Comparison of ENCODE assay signal across 8 cellular contexts in the genomic region with DNA sequence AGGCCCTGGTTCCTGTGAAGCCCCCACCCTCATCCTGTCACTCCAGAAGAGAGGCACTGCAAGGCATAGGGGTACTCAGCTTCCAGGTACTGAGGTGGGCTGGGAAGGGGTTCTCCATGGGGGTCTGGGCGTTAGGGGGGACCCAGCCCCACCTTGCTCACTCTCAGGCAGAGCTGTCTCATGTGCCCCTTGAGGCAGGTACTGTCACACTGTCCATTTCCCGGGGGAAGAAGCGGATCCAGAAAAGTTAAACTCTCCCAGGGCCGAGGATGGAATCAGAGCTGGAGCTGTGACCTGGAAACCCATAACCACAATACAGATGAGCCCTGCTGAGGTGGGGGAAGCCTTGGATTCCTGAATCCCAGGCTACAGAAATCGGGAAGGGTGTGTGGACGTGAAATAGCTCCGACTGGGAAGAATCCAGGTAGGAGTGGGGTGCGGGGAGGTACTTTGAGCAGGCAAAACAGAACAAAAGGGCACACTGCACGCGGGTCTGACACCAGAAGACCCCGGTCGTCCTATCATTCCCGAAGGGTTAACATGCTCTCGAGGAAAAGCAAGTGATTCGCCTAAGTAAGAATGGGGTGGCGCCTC. TPM values are rescaled to one million over a fixed set of nuclear protein-coding genes. Genes with fewer than 3 reads are reported as not detected.
DNase-seq lines count a peak whose midpoint lies in the region; ATAC-seq and TF ChIP-seq lines count a peak whose summit lies in the region.

No MANE protein-coding gene starts in this region.

- H3K27ac Mint-ChIP-seq in activated T-cell treated with anti-CD3 and anti-CD28 coated beads, Interleukin-2, amount 50 U/mL, for 72 hours = peak overlapping the region; percentile 93

- no peak for TF ChIP-seq POLR2A in tibial nerve (IDR thresholded peaks at IDR 0.05)

- DNase-seq in activated T-cell treated with anti-CD3 and anti-CD28 coated beads, Interleukin-2, amount 50 U/mL, for 72 hours = no peak
- DNase-seq in activated T-cell treated with anti-CD3 and anti-CD28 coated beads for 4 hours (no peak), left kidney (ENCODE audit: low read depth, low spot score) (peak; percentile 37), tibial nerve (ENCODE audit: low spot score in 2 of 2) (no peak), NK-92 (lab: John Stamatoyannopoulos, UW; ENCODE audit: unreplicated experiment) (no peak)
- no peak for DNase-seq in activated CD4-positive, alpha-beta T cell treated with anti-CD3 and anti-CD28 coated beads for 1 hour

- ATAC-seq in activated T-cell treated with anti-CD3 and anti-CD28 coated beads, Interleukin-2, amount 50 U/mL, for 72 hours (replicated peaks in 1 of 2) = no peak
- ATAC-seq in HG03139 (IDR thresholded peaks at IDR 0.05; ENCODE audit: unreplicated experiment) = no peak

- peak overlapping the region; percentile 28 for H3K27ac ChIP-seq in adipose tissue (ENCODE audit: low read depth, low read length)
- peak overlapping the region; percentile 91 to 97 (median 93) for H3K27ac ChIP-seq in tibial nerve

- H3K4me1 ChIP-seq in tibial nerve = peaks cover 2 to 18% (median 6%) of the 10 kb centered on the region in 4 donors

- peak overlapping the region; percentile 85 to 87 for H3K4me3 Mint-ChIP-seq in activated T-cell treated with anti-CD3 and anti-CD28 coated beads, Interleukin-2, amount 50 U/mL, for 72 hours

- H3K27me3 ChIP-seq in tibial nerve = no peaks in the 10 kb centered on the region

- H3K27me3 Mint-ChIP-seq in activated T-cell treated with anti-CD3 and anti-CD28 coated beads, Interleukin-2, amount 50 U/mL, for 72 hours (ENCODE audit: low read depth) = no peaks in the 10 kb centered on the region

- no peaks in the 10 kb centered on the region for H3K9me3 ChIP-seq in tibial nerve

- WGBS in adipose tissue, 3 donors = 23 to 37% (median 32%) methylated on average over 16 of the region's 16 CpGs
- 26 to 31% methylated on average over 16 of the region's 16 CpGs for WGBS in tibial nerve, 2 donors

- no peaks in the 10 kb centered on the region for H3K9me3 Mint-ChIP-seq in activated T-cell treated with anti-CD3 and anti-CD28 coated beads, Interleukin-2, amount 50 U/mL, for 72 hours

- H3K4me3 ChIP-seq in tibial nerve = peak overlapping the region; percentile 72 to 92 (median 83)

- no peak for TF ChIP-seq CTCF in tibial nerve (IDR thresholded peaks at IDR 0.05)

- TF ChIP-seq EP300 in tibial nerve (IDR thresholded peaks at IDR 0.05) = no peak

- H3K36me3 Mint-ChIP-seq in activated T-cell treated with anti-CD3 and anti-CD28 coated beads, Interleukin-2, amount 50 U/mL, for 72 hours (ENCODE audit: insufficient read depth in 2 of 2) = peaks cover 2 to 15% of the 10 kb centered on the region in 2 donors

- peaks cover 5 to 72% (median 8%) of the 10 kb centered on the region in 3 donors for H3K36me3 ChIP-seq in tibial nerve

- peaks cover 26% of the 10 kb centered on the region for H3K4me1 Mint-ChIP-seq in activated T-cell treated with anti-CD3 and anti-CD28 coated beads, Interleukin-2, amount 50 U/mL, for 72 hours (ENCODE audit: low read depth)

RNA-seq across cellular contexts. Expression of gene USE1, which starts 0.5 kb away (rescaled TPM):
- 10 to 100 TPM; 27.2 to 32.8 TPM for total RNA-seq in activated T-cell treated with anti-CD3 and anti-CD28 coated beads, Interleukin-2, amount 50 U/mL, for 72 hours
- 10 to 100 TPM; 41.1 to 61.7 (median 45.7) TPM for polyA plus RNA-seq in adipose tissue
- 10 to 100 TPM; 17.4 to 50.0 (median 28.0) TPM for total RNA-seq in tibial nerve

RNA-seq across cellular contexts. Expression of gene OCEL1, which starts 11.4 kb away (rescaled TPM):
- total RNA-seq in activated T-cell treated with anti-CD3 and anti-CD28 coated beads, Interleukin-2, amount 50 U/mL, for 72 hours = 10 to 100 TPM; 19.3 to 19.4 TPM
- 10 to 100 TPM; 21.4 to 46.4 (median 30.6) TPM for polyA plus RNA-seq in adipose tissue
- total RNA-seq in tibial nerve = 10 to 100 TPM in 1 of 4 donors, 1 to 10 TPM in 3; 3.3 to 30.0 (median 5.8) TPM

RNA-seq across cellular contexts. Expression of gene NR2F6, which starts 31.1 kb away (rescaled TPM):
- total RNA-seq in activated T-cell treated with anti-CD3 and anti-CD28 coated beads, Interleukin-2, amount 50 U/mL, for 72 hours = 1 to 10 TPM; 4.7 to 6.4 TPM
- 10 to 100 TPM; 11.0 to 44.8 (median 30.2) TPM for polyA plus RNA-seq in adipose tissue
- 10 to 100 TPM; 30.0 to 46.0 (median 39.5) TPM for total RNA-seq in tibial nerve

RNA-seq across cellular contexts. Expression of gene USHBP1, which starts 49.9 kb away (rescaled TPM):
- total RNA-seq in activated T-cell treated with anti-CD3 and anti-CD28 coated beads, Interleukin-2, amount 50 U/mL, for 72 hours = under 1 TPM; 0.19 to 0.46 TPM
- polyA plus RNA-seq in adipose tissue = 10 to 100 TPM in 2 of 3 donors, 1 to 10 TPM in 1; 2.5 to 28.0 (median 11.0) TPM
- total RNA-seq in tibial nerve = 10 to 100 TPM in 2 of 4 donors, 1 to 10 TPM in 2; 3.1 to 29.4 (median 17.5) TPM

RNA-seq across cellular contexts. Expression of gene BABAM1, which starts 52.6 kb away (rescaled TPM):
- total RNA-seq in activated T-cell treated with anti-CD3 and anti-CD28 coated beads, Interleukin-2, amount 50 U/mL, for 72 hours = 10 to 100 TPM; 86.6 to 96.1 TPM
- 10 to 100 TPM; 38.2 to 70.6 (median 65.2) TPM for polyA plus RNA-seq in adipose tissue
- total RNA-seq in tibial nerve = 10 to 100 TPM; 60.0 to 72.0 (median 67.0) TPM

Comparison
In these comparisons a context has a peak if more than half of its experiments do, and no peak if none do; other contexts are left out.
1. RNA of gene NR2F6, which starts 31.1 kb away (total RNA-seq): 30.0 to 46.0 TPM in tibial nerve; 4.7 to 6.4 TPM in activated T-cell treated with anti-CD3 and anti-CD28 coated beads, Interleukin-2, amount 50 U/mL, for 72 hours; every median in the first group is over 4 times any median in the second.